25 cellular contexts compared by ENCODE assay signal in genomic region chr5:78563621-78564020, GRCh38.
"Had no signal": no experiment of that assay in that cellular context is flagged by ENCODE, and none has a peak within 500 bp of the region (broad histone marks: within the 10 kb centered on the region; RNA-seq: fewer than 3 reads in every experiment).

No MANE protein-coding gene starts in this region.

- H3K27ac ChIP-seq: gastroesophageal sphincter, neutrophil, right lobe of liver, thoracic aorta, upper lobe of left lung, vagina had no signal

- H3K9me3 ChIP-seq: breast epithelium, gastroesophageal sphincter, neutrophil, right lobe of liver, thoracic aorta, upper lobe of left lung, vagina had no signal

- H3K27me3 ChIP-seq: breast epithelium, gastroesophageal sphincter, neutrophil, right lobe of liver, upper lobe of left lung, vagina had no signal

- H3K4me3 ChIP-seq: breast epithelium, gastroesophageal sphincter, right lobe of liver, thoracic aorta, upper lobe of left lung, vagina had no signal

- H3K36me3 ChIP-seq: breast epithelium, gastroesophageal sphincter, neutrophil, right lobe of liver, thoracic aorta, upper lobe of left lung, vagina had no signal

- DNase-seq: activated B cell treated with CpG ODN at 0.5 μM for 24 hours; activated CD4-positive, alpha-beta T cell treated with anti-CD3 and anti-CD28 coated beads, Interleukin-2, amount 50 U/mL, for 1 hour; activated CD8-positive, alpha-beta T cell treated with anti-CD3 and anti-CD28 coated beads for 36 hours; activated naive CD8-positive, alpha-beta T cell treated with anti-CD3 and anti-CD28 coated beads, Interleukin-2, amount 50 U/mL, for 24 hours; activated T-cell treated with anti-CD3 and anti-CD28 coated beads, Interleukin-2, amount 50 U/mL, for 4 hours; dermis blood vessel endothelial cell; effector CD8-positive, alpha-beta T cell; hypothalamus; immature natural killer cell; kidney; left colon; mammary epithelial cell; naive B cell; nephron progenitor cell; right lobe of liver; stimulated activated CD4-positive, alpha-beta T cell treated with anti-CD3 and anti-CD28 coated beads, Interleukin-4, amount 100 ng/mL, for 24 hours; T-helper 2 cell; upper lobe of left lung had no signal

- ATAC-seq: activated CD8-positive, alpha-beta T cell treated with anti-CD3 and anti-CD28 coated beads for 36 hours; activated naive CD8-positive, alpha-beta T cell treated with anti-CD3 and anti-CD28 coated beads, Interleukin-2, amount 50 U/mL, for 24 hours; activated T-cell treated with anti-CD3 and anti-CD28 coated beads, Interleukin-2, amount 50 U/mL, for 4 hours; gastroesophageal sphincter; left colon; right lobe of liver; stimulated activated effector memory CD8-positive, alpha-beta T cell treated with anti-CD3 and anti-CD28 coated beads, Interleukin-12 subunit alpha, Interleukin-12 subunit beta, amount 100 ng/mL, for 72 hours had no signal

- FAIRE-seq: colon, kidney had no signal

- H3K4me1 ChIP-seq: right lobe of liver had no signal
